ENCODE assay signal across 11 cellular contexts in genomic region chr3:189824629-189825312, GRCh38.
A peak's percentile ranks its signal among the peaks of the same experiment; 100 is the strongest.
DNase-seq lines count a peak whose midpoint lies in the region; ATAC-seq and TF ChIP-seq lines count a peak whose summit lies in the region.
"Had no signal": no experiment of that assay in that cellular context is flagged by ENCODE, and none has a peak within 500 bp of the region (broad histone marks: within the 10 kb centered on the region; RNA-seq: fewer than 3 reads in every experiment).

No MANE protein-coding gene starts in this region.

- peak overlapping the region; percentile 97 for H3K27ac ChIP-seq in epithelial cell of prostate
- no peak overlapping the region for H3K27ac ChIP-seq in CD4-positive, alpha-beta T cell (ENCODE audit: low read depth, low read length)

- TF ChIP-seq CTCF in CD4-positive, alpha-beta T cell (IDR thresholded peaks at IDR 0.05), result no peak

- DNase-seq in GM03348 (ENCODE audit: low spot score) (peak; percentile 87), NCI-H460 (ENCODE audit: extremely low read depth, low read depth) (peak; percentile 2), epithelial cell of prostate (ENCODE audit: low read depth, low spot score) (peak; percentile 92), pulmonary artery endothelial cell (ENCODE audit: low read depth, low spot score) (peak; percentile 5), NCI-H2107 treated with DMSO at 0.1 percent for 48 hours (lab: John Stamatoyannopoulos, UW; ENCODE audit: unreplicated experiment) (no peak), NCI-H2029 (lab: John Stamatoyannopoulos, UW) (no peak), ecto neural progenitor cell (ENCODE audit: low spot score) (no peak)
- no peak for DNase-seq in CD4-positive, alpha-beta T cell
- DNase-seq: activated naive CD4-positive, alpha-beta T cell treated with anti-CD3 and anti-CD28 coated beads for 36 hours; erythroblast; stimulated activated CD4-positive, alpha-beta T cell treated with anti-CD3 and anti-CD28 coated beads, Interleukin-1b, Interleukin-23, amount 100 ng/mL, for 48 hours had no signal

- ATAC-seq in CD4-positive, alpha-beta T cell (ENCODE audit: poor library complexity), result no peak

- no peaks in the 10 kb centered on the region for H3K9me3 ChIP-seq in CD4-positive, alpha-beta T cell (ENCODE audit: control insufficient read depth, low read length)

- no peaks in the 10 kb centered on the region for H3K4me1 Mint-ChIP-seq in CD4-positive, alpha-beta T cell (ENCODE audit: low read depth)

- H3K27me3 ChIP-seq in CD4-positive, alpha-beta T cell (ENCODE audit: control insufficient read depth, insufficient read depth, low read length), result peaks cover 3% of the 10 kb centered on the region

- no peaks in the 10 kb centered on the region for H3K36me3 Mint-ChIP-seq in CD4-positive, alpha-beta T cell (ENCODE audit: low read depth)

- POLR2A ChIA-PET in CD4-positive, alpha-beta T cell (lab: Charles Lee), result no interaction called here

- CTCF ChIA-PET in CD4-positive, alpha-beta T cell (lab: Charles Lee), result interaction anchor here (0.6 kb wide), 1 partner anchor 79 kb away, joined by 3 read pairs; no protein-coding TSS in a partner anchor

- H3K9me3 Mint-ChIP-seq in CD4-positive, alpha-beta T cell, result no peaks in the 10 kb centered on the region
- H3K9me3 Mint-ChIP-seq: activated naive CD4-positive, alpha-beta T cell treated with anti-CD3 and anti-CD28 coated beads for 36 hours had no signal

- peaks cover 8% of the 10 kb centered on the region for H3K27me3 Mint-ChIP-seq in CD4-positive, alpha-beta T cell

- H3K27ac Mint-ChIP-seq in CD4-positive, alpha-beta T cell, result no peak overlapping the region
- H3K27ac Mint-ChIP-seq: activated naive CD4-positive, alpha-beta T cell treated with anti-CD3 and anti-CD28 coated beads for 36 hours had no signal

- intact Hi-C loops in CD4-positive, alpha-beta T cell (cut with DNase I, micrococcal nuclease), result no loop called here

- H3K4me3 Mint-ChIP-seq in CD4-positive, alpha-beta T cell, result no peak overlapping the region
- H3K4me3 Mint-ChIP-seq: activated naive CD4-positive, alpha-beta T cell treated with anti-CD3 and anti-CD28 coated beads for 36 hours had no signal

Comparison
In these comparisons a context has a peak if more than half of its experiments do, and no peak if none do; other contexts are left out.
1. DNase-seq: peak in GM03348 (single experiment), NCI-H460 (single experiment), epithelial cell of prostate (single experiment) and pulmonary artery endothelial cell (single experiment); none in NCI-H2107 treated with DMSO at 0.1 percent for 48 hours (single experiment), NCI-H2029 (single experiment), CD4-positive, alpha-beta T cell (0 of 10) and ecto neural progenitor cell (single experiment).